27 cellular contexts compared by ENCODE assay signal in genomic region chrX:68731254-68731653, GRCh38.
"Had no signal": no experiment of that assay in that cellular context is flagged by ENCODE, and none has a peak within 500 bp of the region (broad histone marks: within the 10 kb centered on the region; RNA-seq: fewer than 3 reads in every experiment).

No MANE protein-coding gene starts in this region.

- H3K27me3 ChIP-seq: colonic mucosa had no signal

- H3K27ac ChIP-seq: colonic mucosa, dorsolateral prefrontal cortex, epithelial cell of prostate, esophagus squamous epithelium, gastrocnemius medialis, heart right ventricle, left lung, lower lobe of right lung had no signal

- H3K36me3 Mint-ChIP-seq: mesothelial cell of epicardium, naive B cell had no signal

- DNase-seq: colonic mucosa; cortex of kidney; dorsolateral prefrontal cortex; effector CD4-positive, alpha-beta T cell; effector memory CD4-positive, alpha-beta T cell; erythroblast; esophagus squamous epithelium; foreskin fibroblast; foreskin melanocyte; gastrocnemius medialis; glutamatergic neuron; heart right ventricle; hippocampal formation; kidney glomerular epithelial cell; left colon; left ventricle myocardium superior; lower lobe of right lung; mesenchymal stem cell; mucosa of descending colon; naive B cell had no signal

- H3K9me3 Mint-ChIP-seq: dendritic cell treated with granulocyte-macrophage colony-stimulating factor and Interleukin-4, amounts not matched to agents 40 ng/mL and 50 ng/mL, for 4 days had no signal

- H3K4me1 Mint-ChIP-seq: mesothelial cell of epicardium, naive B cell had no signal

- H3K4me1 ChIP-seq: colonic mucosa, esophagus squamous epithelium, gastrocnemius medialis, heart right ventricle, left lung, lower lobe of right lung had no signal

- FAIRE-seq: islet of Langerhans, keratinocyte had no signal

- H3K27me3 Mint-ChIP-seq: dendritic cell treated with granulocyte-macrophage colony-stimulating factor and Interleukin-4, amounts not matched to agents 40 ng/mL and 50 ng/mL, for 4 days had no signal

- H3K27ac Mint-ChIP-seq: dendritic cell treated with granulocyte-macrophage colony-stimulating factor and Interleukin-4, amounts not matched to agents 40 ng/mL and 50 ng/mL, for 4 days; mesothelial cell of epicardium; naive B cell had no signal

- H3K36me3 ChIP-seq: colonic mucosa, esophagus squamous epithelium, gastrocnemius medialis, lower lobe of right lung had no signal

- ATAC-seq: esophagus mucosa, gastrocnemius medialis, heart right ventricle, left colon, left lung, left ventricle myocardium superior, lower lobe of right lung, mucosa of descending colon had no signal

- H3K4me3 Mint-ChIP-seq: dendritic cell treated with granulocyte-macrophage colony-stimulating factor and Interleukin-4, amounts not matched to agents 40 ng/mL and 50 ng/mL, for 4 days; mesothelial cell of epicardium; naive B cell had no signal

- H3K9me3 ChIP-seq: colonic mucosa, esophagus squamous epithelium, gastrocnemius medialis, heart right ventricle, left lung, lower lobe of right lung, mucosa of descending colon had no signal

- H3K4me3 ChIP-seq: colonic mucosa, dorsolateral prefrontal cortex, esophagus squamous epithelium, gastrocnemius medialis, heart right ventricle, left lung, lower lobe of right lung, mucosa of descending colon had no signal
